ENCODE assay signal across 15 cellular contexts in the genomic region with DNA sequence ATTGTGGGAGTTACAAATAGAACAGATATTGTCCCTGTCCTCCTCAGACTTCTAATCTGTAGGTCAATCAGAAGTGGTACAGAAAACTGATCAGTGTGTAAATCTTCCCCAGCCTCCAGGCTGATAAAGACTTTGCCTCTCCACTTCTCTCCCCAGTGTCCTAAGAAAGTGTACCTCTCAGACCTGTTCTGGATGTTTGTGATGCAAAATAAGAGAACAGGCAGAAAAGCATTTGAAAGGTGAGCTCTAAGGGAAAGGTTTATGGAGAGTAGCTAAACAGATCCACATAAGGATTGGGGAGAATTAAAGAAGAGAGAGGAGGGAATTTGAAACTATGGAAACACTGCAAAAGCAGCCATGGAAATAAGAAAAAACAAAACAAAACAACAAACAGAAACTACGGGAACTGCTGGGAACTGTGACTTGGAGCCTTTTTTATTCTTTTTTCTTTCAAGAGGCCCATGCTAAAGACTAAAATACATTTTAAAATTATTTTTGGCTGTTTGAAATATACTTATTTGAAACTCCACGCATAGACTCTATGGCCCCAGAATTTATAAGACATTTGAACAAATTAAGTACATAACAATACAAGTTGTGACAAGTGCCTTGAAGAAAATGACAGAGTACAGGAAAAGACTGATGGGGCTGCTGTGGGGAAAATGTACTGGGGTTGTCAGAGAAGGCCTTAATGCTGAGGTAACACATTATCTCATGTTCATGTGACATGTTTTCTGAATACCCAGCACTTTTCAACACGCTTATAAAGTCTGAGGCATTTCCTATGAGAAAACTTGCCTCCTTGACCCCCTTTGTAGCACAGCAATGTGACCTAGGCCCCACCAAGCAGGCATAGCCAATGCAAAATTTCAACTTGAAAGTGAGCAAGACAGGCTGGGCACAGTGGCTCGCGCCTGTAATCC. TPM values are rescaled to one million over a fixed set of nuclear protein-coding genes. Genes with fewer than 3 reads are reported as not detected.
DNase-seq lines count a peak whose midpoint lies in the region; ATAC-seq and TF ChIP-seq lines count a peak whose summit lies in the region.
"Had no signal": no experiment of that assay in that cellular context is flagged by ENCODE, and none has a peak within 500 bp of the region (broad histone marks: within the 10 kb centered on the region; RNA-seq: fewer than 3 reads in every experiment).

No MANE protein-coding gene starts in this region.

- H3K4me1 ChIP-seq in iPS-20b (ENCODE audit: insufficient read depth, low read length) (peaks cover 30% of the 10 kb centered on the region; the same call in 1 of the 2 replicates), spleen (peaks cover 0 to 24% (median 8%) of the 10 kb centered on the region in 6 donors)
- H3K4me1 ChIP-seq: Peyer's patch had no signal

- TF ChIP-seq CTCF in spleen (IDR thresholded peaks at IDR 0.05 in 8 of 11, conservative IDR thresholded peaks at IDR 0.05 in 3 of 11) = no peak

- WGBS in spleen, 5 donors = 79 to 86% (median 84%) methylated on average over 5 of the region's 5 CpGs

- no peak for TF ChIP-seq POLR2A in spleen (IDR thresholded peaks at IDR 0.05)

- no peaks in the 10 kb centered on the region for H3K27me3 Mint-ChIP-seq in activated CD4-positive, alpha-beta T cell treated with anti-CD3 and anti-CD28 coated beads, Interleukin-2, amount 10 ng/mL, durations not matched to agents 24 days and 14 days
- no peaks in the 10 kb centered on the region for H3K27me3 Mint-ChIP-seq in activated naive CD8-positive, alpha-beta T cell treated with anti-CD3 and anti-CD28 coated beads, Interleukin-2, amount 50 U/mL, for 24 hours

- no peak for ATAC-seq in activated naive CD8-positive, alpha-beta T cell treated with anti-CD3 and anti-CD28 coated beads, Interleukin-2, amount 50 U/mL, for 24 hours
- ATAC-seq in HG02623 (IDR thresholded peaks at IDR 0.05; ENCODE audit: unreplicated experiment) = no peak

- peaks cover 49% of the 10 kb centered on the region for H3K36me3 Mint-ChIP-seq in activated CD4-positive, alpha-beta T cell treated with anti-CD3 and anti-CD28 coated beads, Interleukin-2, amount 10 ng/mL, durations not matched to agents 24 days and 14 days (ENCODE audit: low read depth)
- peaks cover 28% of the 10 kb centered on the region for H3K36me3 Mint-ChIP-seq in activated naive CD8-positive, alpha-beta T cell treated with anti-CD3 and anti-CD28 coated beads, Interleukin-2, amount 50 U/mL, for 24 hours (ENCODE audit: low read depth)

- no peak overlapping the region for H3K9ac ChIP-seq in iPS-20b (ENCODE audit: low read depth, low read length)

- in situ Hi-C loops in G401 (cut with HindIII; ENCODE audit: low sequenced_read_pairs) = no loop called here

- DNase-seq in activated CD4-positive, alpha-beta T cell treated with anti-CD3 and anti-CD28 coated beads, Interleukin-2, amount 10 ng/mL, durations not matched to agents 24 days and 14 days = no peak
- no peak for DNase-seq in activated CD4-positive, alpha-beta T cell treated with anti-CD3 and anti-CD28 coated beads for 48 hours
- DNase-seq in activated naive CD8-positive, alpha-beta T cell treated with anti-CD3 and anti-CD28 coated beads, Interleukin-2, amount 50 U/mL, for 24 hours = no peak
- no peak for DNase-seq in spleen
- no peak for DNase-seq in G401 (ENCODE audit: low spot score)
- DNase-seq in hypothalamus (lab: John Stamatoyannopoulos, UW) = no peak
- DNase-seq: NCI-H1092, NCI-H446 treated with DMSO at 0.1 percent for 48 hours, Peyer's patch, small intestine, upper lobe of left lung had no signal

- H3K36me3 ChIP-seq in iPS-20b (ENCODE audit: insufficient read depth, low read depth, low read length) (peaks cover 11% of the 10 kb centered on the region), spleen (peaks cover 0 to 41% (median 22%) of the 10 kb centered on the region in 6 donors)
- H3K36me3 ChIP-seq: cardiac muscle cell had no signal

- peaks cover 4% of the 10 kb centered on the region for H3K9me3 Mint-ChIP-seq in activated CD4-positive, alpha-beta T cell treated with anti-CD3 and anti-CD28 coated beads, Interleukin-2, amount 10 ng/mL, durations not matched to agents 24 days and 14 days
- H3K9me3 Mint-ChIP-seq in activated naive CD8-positive, alpha-beta T cell treated with anti-CD3 and anti-CD28 coated beads, Interleukin-2, amount 50 U/mL, for 24 hours = no peaks in the 10 kb centered on the region
- H3K9me3 Mint-ChIP-seq: neural crest cell had no signal

- intact Hi-C loops in activated CD4-positive, alpha-beta T cell treated with anti-CD3 and anti-CD28 coated beads, Interleukin-2, amount 10 ng/mL, durations not matched to agents 24 days and 14 days (cut with micrococcal nuclease) = no loop called here
- intact Hi-C loops in spleen (cut with DNase I; ENCODE audit: low total_unique reads) = no loop called here

- H3K4me1 Mint-ChIP-seq in activated CD4-positive, alpha-beta T cell treated with anti-CD3 and anti-CD28 coated beads, Interleukin-2, amount 10 ng/mL, durations not matched to agents 24 days and 14 days = peaks cover 43% of the 10 kb centered on the region
- H3K4me1 Mint-ChIP-seq in activated naive CD8-positive, alpha-beta T cell treated with anti-CD3 and anti-CD28 coated beads, Interleukin-2, amount 50 U/mL, for 24 hours = peaks cover 56% of the 10 kb centered on the region

- H3K27me3 ChIP-seq in iPS-20b (ENCODE audit: insufficient read depth, low read length) = no peaks in the 10 kb centered on the region
- H3K27me3 ChIP-seq in spleen (replicated peaks in 1 of 7) = no peaks in the 10 kb centered on the region
- H3K27me3 ChIP-seq: cardiac muscle cell, Peyer's patch, upper lobe of left lung had no signal

- no peaks in the 10 kb centered on the region for H3K9me3 ChIP-seq in iPS-20b (ENCODE audit: insufficient read depth, low read depth, low read length)
- H3K9me3 ChIP-seq in spleen = no peaks in the 10 kb centered on the region
- H3K9me3 ChIP-seq: Peyer's patch, upper lobe of left lung had no signal

- peak overlapping the region; percentile 2 for H3K27ac Mint-ChIP-seq in activated CD4-positive, alpha-beta T cell treated with anti-CD3 and anti-CD28 coated beads, Interleukin-2, amount 10 ng/mL, durations not matched to agents 24 days and 14 days
- H3K27ac Mint-ChIP-seq in activated naive CD8-positive, alpha-beta T cell treated with anti-CD3 and anti-CD28 coated beads, Interleukin-2, amount 50 U/mL, for 24 hours = peak overlapping the region; percentile 25

- no peak overlapping the region for H3K4me3 Mint-ChIP-seq in activated CD4-positive, alpha-beta T cell treated with anti-CD3 and anti-CD28 coated beads, Interleukin-2, amount 10 ng/mL, durations not matched to agents 24 days and 14 days
- H3K4me3 Mint-ChIP-seq in activated naive CD8-positive, alpha-beta T cell treated with anti-CD3 and anti-CD28 coated beads, Interleukin-2, amount 50 U/mL, for 24 hours = no peak overlapping the region

- H3K4me3 ChIP-seq in iPS-20b (ENCODE audit: low read length) (peak overlapping the region; percentile 36), spleen (no peak overlapping the region)
- H3K4me3 ChIP-seq: cardiac muscle cell, Peyer's patch, upper lobe of left lung had no signal

- H3K27ac ChIP-seq in iPS-20b (ENCODE audit: low read length) (no peak overlapping the region), spleen (peak overlapping the region in 6 of 8 donors; percentile 14 to 28 (median 18))
- H3K27ac ChIP-seq: cardiac muscle cell, upper lobe of left lung had no signal

RNA-seq across cellular contexts. Expression of gene TRAF5, which starts 51.2 kb away (rescaled TPM):
- total RNA-seq in activated CD4-positive, alpha-beta T cell treated with anti-CD3 and anti-CD28 coated beads, Interleukin-2, amount 10 ng/mL, durations not matched to agents 24 days and 14 days = 55.6 and 56.6 TPM in 2 replicates
- 10 to 100 TPM; 44.3 to 69.6 (median 53.6) TPM for total RNA-seq in spleen
- polyA plus RNA-seq in spleen = 10 to 100 TPM; 34.9 to 59.4 (median 39.3) TPM
- 0.17 TPM in 1 of 2 replicates, not detected in the other for total RNA-seq in G401 (2014; rRNA removed; shearing (Covaris generic))

Comparison
In these comparisons a context has a peak if more than half of its experiments do, and no peak if none do; other contexts are left out.
1. RNA of gene TRAF5, which starts 51.2 kb away (total RNA-seq): 55.6 to 56.6 TPM in activated CD4-positive, alpha-beta T cell treated with anti-CD3 and anti-CD28 coated beads, Interleukin-2, amount 10 ng/mL, durations not matched to agents 24 days and 14 days and 44.3 to 69.6 TPM in spleen; 0.17 TPM in G401; every median in the first group is over 10 times any median in the second.